11 cellular contexts compared by ENCODE assay signal in the genomic region with DNA sequence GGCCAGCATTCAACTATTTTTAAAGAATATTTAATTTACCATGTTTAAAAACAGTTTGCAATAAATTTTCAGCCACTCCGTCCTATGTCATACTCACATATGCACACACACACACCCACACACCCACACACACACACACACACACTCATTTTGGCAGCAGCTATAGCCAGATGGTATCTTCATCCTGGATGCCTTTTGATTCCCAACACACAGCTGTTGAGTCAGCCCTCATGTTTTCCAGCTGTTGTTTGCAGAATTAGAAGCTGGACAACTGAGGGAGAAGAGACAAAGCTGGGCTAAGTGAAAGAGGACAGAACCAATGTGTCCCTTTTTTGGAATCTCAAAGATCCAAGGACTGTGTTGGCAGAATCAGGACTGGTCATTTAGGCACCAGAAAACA.
A peak's percentile ranks its signal among the peaks of the same experiment; 100 is the strongest.
DNase-seq lines count a peak whose midpoint lies in the region; ATAC-seq and TF ChIP-seq lines count a peak whose summit lies in the region.
"Had no signal": no experiment of that assay in that cellular context is flagged by ENCODE, and none has a peak within 500 bp of the region (broad histone marks: within the 10 kb centered on the region; RNA-seq: fewer than 3 reads in every experiment).

No MANE protein-coding gene starts in this region.

- no peaks in the 10 kb centered on the region for H3K27me3 Mint-ChIP-seq in nephron (ENCODE audit: low read depth)

- H3K27ac Mint-ChIP-seq in nephron, result peak overlapping the region; percentile 45 to 74 (median 60)
- H3K27ac Mint-ChIP-seq: natural killer cell had no signal

- peaks cover 70% of the 10 kb centered on the region for H3K4me1 Mint-ChIP-seq in nephron

- peak; percentile 89 for DNase-seq in AG10803 (ENCODE audit: low read depth)
- DNase-seq in RPMI7951 (ENCODE audit: low read depth), result peak; percentile 64
- DNase-seq in fibroblast of the aortic adventitia (ENCODE audit: low read depth), result peak; percentile 90
- DNase-seq in SK-N-DZ (ENCODE audit: low spot score), result no peak
- DNase-seq: activated T-cell treated with anti-CD3 and anti-CD28 coated beads, Interleukin-2, amount 50 U/mL, for 4 hours; natural killer cell; stimulated activated CD4-positive, alpha-beta T cell treated with anti-CD3 and anti-CD28 coated beads, Interleukin-4, amount 100 ng/mL, for 24 hours had no signal

- peak overlapping the region; percentile 0 to 62 (median 21) for H3K4me3 Mint-ChIP-seq in nephron
- H3K4me3 Mint-ChIP-seq: activated T-cell treated with anti-CD3 and anti-CD28 coated beads, Interleukin-2, amount 50 U/mL, for 4 hours; natural killer cell had no signal

- ATAC-seq in HG02884 (IDR thresholded peaks at IDR 0.05; ENCODE audit: unreplicated experiment), result no peak
- no peak for ATAC-seq in GM19467 (IDR thresholded peaks at IDR 0.05; ENCODE audit: unreplicated experiment)
- ATAC-seq in GM18907 (IDR thresholded peaks at IDR 0.05; ENCODE audit: unreplicated experiment), result no peak
- ATAC-seq: activated T-cell treated with anti-CD3 and anti-CD28 coated beads, Interleukin-2, amount 50 U/mL, for 4 hours; natural killer cell had no signal

- TF ChIP-seq CTCF in AG10803 (conservative IDR thresholded peaks at IDR 0.05; ENCODE audit: low read length) (no peak), fibroblast of the aortic adventitia (IDR thresholded peaks at IDR 0.05; ENCODE audit: insufficient read depth, low read length) (no peak), nephron (IDR thresholded peaks at IDR 0.05; ENCODE audit: unreplicated experiment in 3 of 3) (no peak)

- H3K9me3 Mint-ChIP-seq in nephron, result no peaks in the 10 kb centered on the region
- H3K9me3 Mint-ChIP-seq: activated T-cell treated with anti-CD3 and anti-CD28 coated beads, Interleukin-2, amount 50 U/mL, for 4 hours had no signal

- H3K4me3 ChIP-seq in AG10803 (ENCODE audit: low read length) (no peak overlapping the region), fibroblast of the aortic adventitia (ENCODE audit: low read depth, low read length) (no peak overlapping the region)

- no peaks in the 10 kb centered on the region for H3K36me3 Mint-ChIP-seq in nephron (ENCODE audit: low read depth)
- H3K36me3 Mint-ChIP-seq: natural killer cell had no signal
